29 cellular contexts compared by ENCODE assay signal in genomic region chr9:33467526-33467925, GRCh38. TPM values are rescaled to one million over a fixed set of nuclear protein-coding genes. Genes with fewer than 3 reads are reported as not detected.
A peak's percentile ranks its signal among the peaks of the same experiment; 100 is the strongest.
DNase-seq lines count a peak whose midpoint lies in the region; ATAC-seq, FAIRE-seq and TF ChIP-seq lines count a peak whose summit lies in the region.
"Had no signal": no experiment of that assay in that cellular context is flagged by ENCODE, and none has a peak within 500 bp of the region (broad histone marks: within the 10 kb centered on the region; RNA-seq: fewer than 3 reads in every experiment).

No MANE protein-coding gene starts in this region.

- POLR2A ChIA-PET in naive thymus-derived CD8-positive, alpha-beta T cell (lab: Charles Lee), result interaction anchor here (0.9 to 4.2 kb wide), 7 partner anchors 8 to 64 kb away, joined by 3 to 33 read pairs (median 3); partner anchors contain the start of genes AQP3 and AQP7

- intact Hi-C loops in kidney (cut with DNase I) (no loop called here), transverse colon (cut with DNase I; ENCODE audit: low total_unique reads) (loop anchor here (10.0 kb wide), 1 partner anchor 93 kb away; no protein-coding TSS in a partner anchor)

- H3K27me3 Mint-ChIP-seq in activated naive CD4-positive, alpha-beta T cell treated with anti-CD3 and anti-CD28 coated beads, Interleukin-2, amount 10 ng/mL, durations not matched to agents 7 days and 5 days, result no peaks in the 10 kb centered on the region
- no peaks in the 10 kb centered on the region for H3K27me3 Mint-ChIP-seq in naive thymus-derived CD8-positive, alpha-beta T cell
- H3K27me3 Mint-ChIP-seq: activated CD4-positive, alpha-beta T cell treated with anti-CD3 and anti-CD28 coated beads, Interleukin-2, amount 10 ng/mL, durations not matched to agents 7 days and 5 days; activated naive CD4-positive, alpha-beta T cell treated with anti-CD3 and anti-CD28 coated beads, Interleukin-2, amount 50 U/mL, for 24 hours; stimulated activated naive CD8-positive, alpha-beta T cell treated with anti-CD3 and anti-CD28 coated beads, Interleukin-15, amount 100 ng/mL, for 72 hours had no signal

- H3K4me2 ChIP-seq in Karpas-422 (ENCODE audit: low read depth, low read length, poor library complexity, severe bottlenecking), result no peak overlapping the region

- peak overlapping the region; percentile 42 for H3K27ac Mint-ChIP-seq in activated naive CD4-positive, alpha-beta T cell treated with anti-CD3 and anti-CD28 coated beads, Interleukin-2, amount 10 ng/mL, durations not matched to agents 7 days and 5 days
- H3K27ac Mint-ChIP-seq in naive thymus-derived CD8-positive, alpha-beta T cell, result peak overlapping the region in 1 of 10 donors; percentile 78
- H3K27ac Mint-ChIP-seq: activated CD4-positive, alpha-beta T cell treated with anti-CD3 and anti-CD28 coated beads, Interleukin-2, amount 10 ng/mL, durations not matched to agents 7 days and 5 days; activated naive CD4-positive, alpha-beta T cell treated with anti-CD3 and anti-CD28 coated beads, Interleukin-2, amount 50 U/mL, for 24 hours; activated T-helper 1 cell treated with anti-CD3 and anti-CD28 coated beads, Interleukin-12 subunit alpha, Interleukin-12 subunit beta, Interleukin-2, Interleukin-4 antibody, amounts not matched to agents 30 ng/mL and 10 ng/mL and 1 ng/mL, durations not matched to agents 14 hours and 24 hours and 36 hours had no signal

- TF ChIP-seq POLR2A in transverse colon (IDR thresholded peaks at IDR 0.05), result no peak

- H3K36me3 ChIP-seq in kidney (ENCODE audit: control insufficient read depth in 1 of 2, insufficient read depth in 2 of 2, low read length in 2 of 2) (peaks cover 63 to 75% of the 10 kb centered on the region in 2 donors), transverse colon (peaks cover 0 to 60% (median 20%) of the 10 kb centered on the region in 4 donors), Karpas-422 (ENCODE audit: insufficient read depth, low read length) (peaks cover 37% of the 10 kb centered on the region)
- H3K36me3 ChIP-seq: uterus had no signal

- H4K20me1 ChIP-seq in Karpas-422 (ENCODE audit: insufficient read depth, low read depth, low read length), result 0 out of 2 replicates have a peak, but pooled peaks cover 5% of the 10 kb centered on the region

- CTCF ChIA-PET in activated naive CD4-positive, alpha-beta T cell treated with anti-CD3 and anti-CD28 coated beads, Interleukin-2, amount 10 ng/mL, durations not matched to agents 7 days and 5 days (lab: Charles Lee), result interaction anchor here (1.1 to 12.4 kb wide), 18 partner anchors 12 to 181 kb away, joined by 3 to 255 read pairs (median 7); partner anchors contain the start of genes AQP3, AQP7 and NFX1

- DNase-seq in activated naive CD4-positive, alpha-beta T cell treated with anti-CD3 and anti-CD28 coated beads, Interleukin-2, amount 10 ng/mL, durations not matched to agents 7 days and 5 days, result no peak
- DNase-seq in activated naive CD4-positive, alpha-beta T cell (lab: John Stamatoyannopoulos, UW), result no peak
- DNase-seq in GM10266 (ENCODE audit: extremely low spot score) (peak; percentile 7), kidney (peak; percentile 27), transverse colon (peak; percentile 5), Karpas-422 (no peak)
- DNase-seq in naive thymus-derived CD8-positive, alpha-beta T cell, result no peak
- DNase-seq: activated CD4-positive, alpha-beta T cell treated with anti-CD3 and anti-CD28 coated beads, Interleukin-2, amount 10 ng/mL, durations not matched to agents 7 days and 5 days; BE2C; CD8-positive, alpha-beta T cell; kidney glomerular epithelial cell; mammary epithelial cell; NCI-H1436 treated with DMSO at 0.1 percent for 48 hours; NCI-H2107; NCI-H446 treated with DMSO at 0.1 percent for 48 hours; NCI-H774; stimulated activated CD4-positive, alpha-beta T cell treated with anti-CD3 and anti-CD28 coated beads, Interleukin-12 subunit alpha, Interleukin-12 subunit beta, amount 100 ng/mL, for 4 hours; stimulated activated CD4-positive, alpha-beta T cell treated with anti-CD3 and anti-CD28 coated beads, Interleukin-2, amount 100 ng/mL, for 48 hours; stimulated activated naive CD8-positive, alpha-beta T cell treated with anti-CD3 and anti-CD28 coated beads, Interleukin-15, amount 100 ng/mL, for 72 hours; T1000; uterus; WERI-Rb-1 had no signal

- WGBS in transverse colon (ENCODE audit: low coverage in 1 of 2), 2 donors, result 92% methylated on average over 7 of the region's 7 CpGs; no CpG with 5 or more reads in 1 of the 2 donors

- H3K4me3 ChIP-seq in kidney (ENCODE audit: low read length in 2 of 2) (no peak overlapping the region), transverse colon (no peak overlapping the region), Karpas-422 (ENCODE audit: low read length) (no peak overlapping the region)
- H3K4me3 ChIP-seq: gastroesophageal sphincter, thoracic aorta, uterus had no signal

- in situ Hi-C loops in transverse colon (cut with MboI; ENCODE audit: low pct_ligation_motif_present in 1 of 4, low pct_unique_long_range_greater_than_20kb in 1 of 4, low sequenced_read_pairs in 3 of 4), result loop anchor here in 1 of 4 donors (25.0 kb wide), 1 partner anchor 105 kb away; no protein-coding TSS in a partner anchor

- H3K9me3 Mint-ChIP-seq in activated naive CD4-positive, alpha-beta T cell treated with anti-CD3 and anti-CD28 coated beads, Interleukin-2, amount 10 ng/mL, durations not matched to agents 7 days and 5 days, result no peaks in the 10 kb centered on the region
- no peaks in the 10 kb centered on the region for H3K9me3 Mint-ChIP-seq in naive thymus-derived CD8-positive, alpha-beta T cell
- H3K9me3 Mint-ChIP-seq: activated CD4-positive, alpha-beta T cell treated with anti-CD3 and anti-CD28 coated beads, Interleukin-2, amount 10 ng/mL, durations not matched to agents 7 days and 5 days; activated naive CD4-positive, alpha-beta T cell treated with anti-CD3 and anti-CD28 coated beads, Interleukin-2, amount 50 U/mL, for 24 hours; activated T-helper 1 cell treated with anti-CD3 and anti-CD28 coated beads, Interleukin-12 subunit alpha, Interleukin-12 subunit beta, Interleukin-2, Interleukin-4 antibody, amounts not matched to agents 30 ng/mL and 10 ng/mL and 1 ng/mL, durations not matched to agents 14 hours and 24 hours and 36 hours; CD8-positive, alpha-beta T cell; neural crest cell; stimulated activated naive CD8-positive, alpha-beta T cell treated with anti-CD3 and anti-CD28 coated beads, Interleukin-15, amount 100 ng/mL, for 72 hours had no signal

- ATAC-seq in naive thymus-derived CD8-positive, alpha-beta T cell, result no peak
- ATAC-seq in HG03432 (IDR thresholded peaks at IDR 0.05; ENCODE audit: unreplicated experiment), result no peak
- ATAC-seq: CD8-positive, alpha-beta T cell; gastroesophageal sphincter had no signal

- no peak for TF ChIP-seq EP300 in transverse colon (IDR thresholded peaks at IDR 0.05; ENCODE audit: low read depth)

- H3K36me3 Mint-ChIP-seq in activated naive CD4-positive, alpha-beta T cell treated with anti-CD3 and anti-CD28 coated beads, Interleukin-2, amount 10 ng/mL, durations not matched to agents 7 days and 5 days, result peaks cover 52% of the 10 kb centered on the region
- peaks cover 0 to 91% (median 25%) of the 10 kb centered on the region in 3 donors for H3K36me3 Mint-ChIP-seq in naive thymus-derived CD8-positive, alpha-beta T cell

- H3K9me3 ChIP-seq in kidney (ENCODE audit: control insufficient read depth in 1 of 2, low read length in 2 of 2) (no peaks in the 10 kb centered on the region), transverse colon (no peaks in the 10 kb centered on the region), Karpas-422 (ENCODE audit: low read length) (no peaks in the 10 kb centered on the region)
- H3K9me3 ChIP-seq: BE2C, gastroesophageal sphincter, thoracic aorta, uterus had no signal

- H3K27ac ChIP-seq in kidney (ENCODE audit: low read depth in 2 of 2, low read length in 2 of 2), result no peak overlapping the region
- no peak overlapping the region for H3K27ac ChIP-seq in transverse colon
- H3K27ac ChIP-seq in Karpas-422 (ENCODE audit: low read length), result no peak overlapping the region
- H3K27ac ChIP-seq: gastroesophageal sphincter, parathyroid adenoma, thoracic aorta, uterus, WERI-Rb-1 had no signal

- peaks cover 16% of the 10 kb centered on the region for H3K4me1 Mint-ChIP-seq in activated naive CD4-positive, alpha-beta T cell treated with anti-CD3 and anti-CD28 coated beads, Interleukin-2, amount 10 ng/mL, durations not matched to agents 7 days and 5 days
- H3K4me1 Mint-ChIP-seq in naive thymus-derived CD8-positive, alpha-beta T cell, result peaks cover 6 to 22% (median 15%) of the 10 kb centered on the region in 4 donors

- peaks cover 0 to under 1% of the 10 kb centered on the region in 2 donors for H3K4me1 ChIP-seq in kidney (ENCODE audit: control insufficient read depth in 1 of 2, insufficient read depth in 1 of 2, low read depth in 1 of 2, low read length in 2 of 2)
- peaks cover 2 to 7% (median 6%) of the 10 kb centered on the region in 4 donors for H3K4me1 ChIP-seq in transverse colon
- H3K4me1 ChIP-seq in Karpas-422 (ENCODE audit: low read length), result peaks cover 10% of the 10 kb centered on the region
- H3K4me1 ChIP-seq: BE2C, parathyroid adenoma, uterus had no signal

- peaks cover 15% of the 10 kb centered on the region for H3K79me2 ChIP-seq in Karpas-422 (ENCODE audit: low read length)
- H3K79me2 ChIP-seq: parathyroid adenoma had no signal

- H3K27me3 ChIP-seq in transverse colon (no peaks in the 10 kb centered on the region), Karpas-422 (ENCODE audit: low read length) (no peaks in the 10 kb centered on the region)
- H3K27me3 ChIP-seq: BE2C, gastroesophageal sphincter, uterus had no signal

- no peak overlapping the region for H3K4me3 Mint-ChIP-seq in activated naive CD4-positive, alpha-beta T cell treated with anti-CD3 and anti-CD28 coated beads, Interleukin-2, amount 10 ng/mL, durations not matched to agents 7 days and 5 days
- H3K4me3 Mint-ChIP-seq in naive thymus-derived CD8-positive, alpha-beta T cell, result no peak overlapping the region
- H3K4me3 Mint-ChIP-seq: activated CD4-positive, alpha-beta T cell treated with anti-CD3 and anti-CD28 coated beads, Interleukin-2, amount 10 ng/mL, durations not matched to agents 7 days and 5 days; activated naive CD4-positive, alpha-beta T cell treated with anti-CD3 and anti-CD28 coated beads, Interleukin-2, amount 50 U/mL, for 24 hours; activated T-helper 1 cell treated with anti-CD3 and anti-CD28 coated beads, Interleukin-12 subunit alpha, Interleukin-12 subunit beta, Interleukin-2, Interleukin-4 antibody, amounts not matched to agents 30 ng/mL and 10 ng/mL and 1 ng/mL, durations not matched to agents 14 hours and 24 hours and 36 hours; CD8-positive, alpha-beta T cell; stimulated activated naive CD8-positive, alpha-beta T cell treated with anti-CD3 and anti-CD28 coated beads, Interleukin-15, amount 100 ng/mL, for 72 hours had no signal

- no peaks in the 10 kb centered on the region for H3K9me2 ChIP-seq in Karpas-422 (replicated peaks; ENCODE audit: insufficient read depth, low read length)

- H2AFZ ChIP-seq in Karpas-422 (ENCODE audit: low read length), result no peak overlapping the region
- H2AFZ ChIP-seq: parathyroid adenoma had no signal

- no peak for TF ChIP-seq CTCF in GM10266 (IDR thresholded peaks at IDR 0.05; ENCODE audit: control insufficient read depth, insufficient read depth, low read depth, missing control alignments)
- no peak for TF ChIP-seq CTCF in kidney (IDR thresholded peaks at IDR 0.05; ENCODE audit: borderline replicate concordance, extremely low read depth, insufficient read depth)
- no peak for TF ChIP-seq CTCF in transverse colon (IDR thresholded peaks at IDR 0.05)

- no peak overlapping the region for H3K9ac ChIP-seq in kidney (ENCODE audit: low read length in 2 of 2)
- H3K9ac ChIP-seq in Karpas-422 (ENCODE audit: low read length), result no peak overlapping the region
- H3K9ac ChIP-seq: parathyroid adenoma had no signal

- FAIRE-seq in kidney (lab: Jason Lieb, UNC), result no peak

RNA-seq across cellular contexts. Expression of gene NOL6, which starts 6.2 kb away (rescaled TPM):
- total RNA-seq in kidney (32.8 TPM), transverse colon (10 to 100 TPM in 3 of 4 donors, 1 to 10 TPM in 1; 8.9 to 29.1 (median 12.7) TPM)
- polyA plus RNA-seq in kidney (ENCODE audit: insufficient read depth, low read depth, low replicate concordance), result 10.8 TPM
- 18.6 and 19.7 TPM in 2 replicates for total RNA-seq in Karpas-422 (2014; rRNA removed; shearing (Covaris generic); ENCODE audit: low replicate concordance)
- total RNA-seq in naive thymus-derived CD8-positive, alpha-beta T cell, result 10 to 100 TPM; 42.7 to 47.2 TPM
- 10 to 100 TPM; 13.5 to 29.2 (median 19.3) TPM for polyA plus RNA-seq in naive thymus-derived CD8-positive, alpha-beta T cell

RNA-seq across cellular contexts. Expression of gene AQP3, which starts 20.1 kb away (rescaled TPM):
- total RNA-seq in kidney (135 TPM), transverse colon (10 to 100 TPM in 3 of 4 donors, 1 to 10 TPM in 1; 7.1 to 15.3 (median 12.4) TPM)
- 401 TPM for polyA plus RNA-seq in kidney (ENCODE audit: insufficient read depth, low read depth, low replicate concordance)
- total RNA-seq in Karpas-422 (2014; rRNA removed; shearing (Covaris generic); ENCODE audit: low replicate concordance), result not detected in 2 replicates
- total RNA-seq in naive thymus-derived CD8-positive, alpha-beta T cell, result 10 to 100 TPM; 71.6 to 72.8 TPM
- polyA plus RNA-seq in naive thymus-derived CD8-positive, alpha-beta T cell, result 100 to 1,000 TPM; 124 to 166 (median 145) TPM

RNA-seq across cellular contexts. Expression of gene ANKRD18B, which starts 56.5 kb away (rescaled TPM):
- 0.72 TPM for total RNA-seq in kidney
- polyA plus RNA-seq in kidney (ENCODE audit: insufficient read depth, low read depth, low replicate concordance), result not detected
- total RNA-seq in transverse colon, result not detected
- not detected in 2 replicates for total RNA-seq in Karpas-422 (2014; rRNA removed; shearing (Covaris generic); ENCODE audit: low replicate concordance)
- under 1 TPM in 1 of 2 experiments, not detected in 1; 0.88 TPM for total RNA-seq in naive thymus-derived CD8-positive, alpha-beta T cell
- not detected for polyA plus RNA-seq in naive thymus-derived CD8-positive, alpha-beta T cell
- total RNA-seq: CD8-positive, alpha-beta T cell; thoracic aorta had no signal

Comparison
In these comparisons a context has a peak if more than half of its experiments do, and no peak if none do; other contexts are left out.
1. DNase-seq: peak in GM10266 (single experiment), kidney (single experiment) and transverse colon (single experiment); none in activated naive CD4-positive, alpha-beta T cell treated with anti-CD3 and anti-CD28 coated beads, Interleukin-2, amount 10 ng/mL, durations not matched to agents 7 days and 5 days (single experiment), activated naive CD4-positive, alpha-beta T cell (0 of 4), Karpas-422 (single experiment) and naive thymus-derived CD8-positive, alpha-beta T cell (0 of 10).